ENCODE assay signal across 9 cellular contexts in the genomic region with DNA sequence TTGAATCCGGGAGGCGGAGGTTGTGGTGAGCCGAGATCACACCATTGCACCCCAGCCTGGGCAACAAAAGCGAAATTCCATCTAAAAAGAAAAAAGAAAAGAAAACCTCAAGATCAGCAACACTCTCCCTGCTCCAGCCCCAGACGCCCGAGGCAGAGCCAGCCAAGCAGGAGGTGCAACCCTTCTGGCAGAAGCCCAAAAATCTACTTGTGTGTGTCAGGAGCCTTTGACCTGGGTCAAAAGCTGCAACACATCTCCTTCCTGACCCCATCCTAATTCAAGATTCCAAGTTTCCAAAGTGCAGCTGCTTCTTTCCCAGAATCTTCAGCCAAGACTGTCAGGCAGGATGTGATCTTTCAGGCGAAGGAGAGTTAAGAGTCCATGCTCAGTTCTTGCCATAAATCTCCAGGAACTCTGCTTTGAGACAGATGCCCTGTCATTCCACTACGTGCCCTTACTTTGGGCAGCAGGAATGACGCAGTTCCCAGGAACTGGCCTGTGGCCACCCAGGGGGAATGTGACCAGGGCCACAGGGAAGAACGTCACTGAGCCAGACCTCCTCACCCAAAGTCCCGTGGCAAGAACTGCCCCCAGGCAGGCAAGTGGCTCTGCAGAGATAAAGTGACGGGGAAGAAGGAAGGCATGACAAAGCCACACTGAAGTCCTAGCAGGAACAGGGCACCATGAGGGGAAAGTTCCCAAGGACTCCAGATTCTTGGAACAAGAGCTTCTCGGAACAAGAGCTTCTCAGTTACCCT. TPM values are rescaled to one million over a fixed set of nuclear protein-coding genes. Genes with fewer than 3 reads are reported as not detected.
A peak's percentile ranks its signal among the peaks of the same experiment; 100 is the strongest.
DNase-seq lines count a peak whose midpoint lies in the region; ATAC-seq and TF ChIP-seq lines count a peak whose summit lies in the region.
"Had no signal": no experiment of that assay in that cellular context is flagged by ENCODE, and none has a peak within 500 bp of the region (broad histone marks: within the 10 kb centered on the region; RNA-seq: fewer than 3 reads in every experiment).

No MANE protein-coding gene starts in this region.

- H3K36me3 ChIP-seq in CD4-positive, CD25-positive, alpha-beta regulatory T cell (ENCODE audit: control insufficient read depth, insufficient read depth, low read length): peaks cover 12% of the 10 kb centered on the region
- no peaks in the 10 kb centered on the region for H3K36me3 ChIP-seq in parathyroid adenoma (ENCODE audit: control insufficient read depth, insufficient read depth, low read length)

- H3K4me3 Mint-ChIP-seq in CD4-positive, CD25-positive, alpha-beta regulatory T cell: peak overlapping the region in 3 of 4 donors; percentile 43 to 85 (median 69)
- H3K4me3 Mint-ChIP-seq in WTC11: no peak overlapping the region
- no peak overlapping the region for H3K4me3 Mint-ChIP-seq in activated CD8-positive, alpha-beta T cell treated with anti-CD3 and anti-CD28 coated beads for 36 hours

- no peak overlapping the region for H3K4me3 ChIP-seq in CD4-positive, CD25-positive, alpha-beta regulatory T cell (ENCODE audit: low read depth, low read length)
- H3K4me3 ChIP-seq in parathyroid adenoma (ENCODE audit: low read depth, low read length): no peak overlapping the region

- H3K79me2 ChIP-seq in parathyroid adenoma: peaks cover 51% of the 10 kb centered on the region

- H3K27me3 Mint-ChIP-seq in CD4-positive, CD25-positive, alpha-beta regulatory T cell: no peaks in the 10 kb centered on the region
- no peaks in the 10 kb centered on the region for H3K27me3 Mint-ChIP-seq in WTC11 (ENCODE audit: low read depth)
- no peaks in the 10 kb centered on the region for H3K27me3 Mint-ChIP-seq in activated CD8-positive, alpha-beta T cell treated with anti-CD3 and anti-CD28 coated beads for 36 hours

- H3K9me3 ChIP-seq in CD4-positive, CD25-positive, alpha-beta regulatory T cell (ENCODE audit: control insufficient read depth in 2 of 2, low read length in 2 of 2): no peaks in the 10 kb centered on the region
- H3K9me3 ChIP-seq in parathyroid adenoma (ENCODE audit: control insufficient read depth, low read length): no peaks in the 10 kb centered on the region

- POLR2A ChIA-PET in WTC11 (lab: Charles Lee): no interaction called here
- POLR2A ChIA-PET in activated CD8-positive, alpha-beta T cell treated with anti-CD3 and anti-CD28 coated beads for 36 hours (lab: Charles Lee): interaction anchor here (0.9 to 1.2 kb wide), 2 partner anchors 25 to 68 kb away, joined by 3 read pairs; no protein-coding TSS in a partner anchor

- H2AFZ ChIP-seq in parathyroid adenoma: peak overlapping the region; percentile 23

- CTCF ChIA-PET in WTC11 (lab: Charles Lee): interaction anchor here (1.5 kb wide), 1 partner anchor 25 kb away, joined by 3 read pairs; no protein-coding TSS in a partner anchor
- CTCF ChIA-PET in activated CD8-positive, alpha-beta T cell treated with anti-CD3 and anti-CD28 coated beads for 36 hours (lab: Charles Lee): interaction anchor here (0.8 to 2.1 kb wide), 6 partner anchors 17 to 112 kb away, joined by 3 to 13 read pairs (median 4); a partner anchor contains a TSS

- DNase-seq in CD4-positive, CD25-positive, alpha-beta regulatory T cell: no peak
- DNase-seq in WTC11 (ENCODE audit: low spot score) (no peak), Right ventricle myocardium inferior (ENCODE audit: missing footprints) (peak; percentile 77), NCI-H69 (lab: John Stamatoyannopoulos, UW) (no peak), Ammon's horn (ENCODE audit: low spot score) (no peak), retina (no peak)
- DNase-seq in activated CD8-positive, alpha-beta T cell treated with anti-CD3 and anti-CD28 coated beads for 36 hours: no peak
- DNase-seq: NCI-H2171 treated with DMSO at 0.1 percent for 48 hours had no signal

- peak overlapping the region; percentile 77 for H3K27ac ChIP-seq in CD4-positive, CD25-positive, alpha-beta regulatory T cell (ENCODE audit: insufficient read depth, low read length, poor library complexity, severe bottlenecking)
- peak overlapping the region; percentile 82 for H3K27ac ChIP-seq in parathyroid adenoma

- peak overlapping the region; percentile 67 to 97 (median 93) for H3K27ac Mint-ChIP-seq in CD4-positive, CD25-positive, alpha-beta regulatory T cell
- H3K27ac Mint-ChIP-seq in WTC11: peak overlapping the region; percentile 16; the same call in 1 of the 2 replicates
- H3K27ac Mint-ChIP-seq in activated CD8-positive, alpha-beta T cell treated with anti-CD3 and anti-CD28 coated beads for 36 hours: no peak overlapping the region

- H3K4me1 ChIP-seq in CD4-positive, CD25-positive, alpha-beta regulatory T cell (ENCODE audit: control insufficient read depth, insufficient read depth, low read length, poor library complexity, severe bottlenecking): peaks cover 72% of the 10 kb centered on the region
- H3K4me1 ChIP-seq in parathyroid adenoma: peaks cover 27% of the 10 kb centered on the region

- TF ChIP-seq CTCF in WTC11 (IDR thresholded peaks at IDR 0.05): no peak
- no peak for TF ChIP-seq CTCF in parathyroid adenoma (IDR thresholded peaks at IDR 0.05)
- TF ChIP-seq CTCF in activated CD8-positive, alpha-beta T cell treated with anti-CD3 and anti-CD28 coated beads for 36 hours (IDR thresholded peaks at IDR 0.05): no peak

- H3K4me2 ChIP-seq in parathyroid adenoma (ENCODE audit: low read length): no peak overlapping the region

- H3K9me3 Mint-ChIP-seq in CD4-positive, CD25-positive, alpha-beta regulatory T cell: peaks cover 0 to 5% (median 0%) of the 10 kb centered on the region in 7 donors
- H3K9me3 Mint-ChIP-seq in WTC11: peaks cover 4% of the 10 kb centered on the region; the same call in 1 of the 2 replicates
- H3K9me3 Mint-ChIP-seq in activated CD8-positive, alpha-beta T cell treated with anti-CD3 and anti-CD28 coated beads for 36 hours: no peaks in the 10 kb centered on the region

- peaks cover 10 to 89% (median 68%) of the 10 kb centered on the region in 4 donors for H3K4me1 Mint-ChIP-seq in CD4-positive, CD25-positive, alpha-beta regulatory T cell
- peaks cover 5% of the 10 kb centered on the region; the same call in 1 of the 2 replicates for H3K4me1 Mint-ChIP-seq in WTC11
- H3K4me1 Mint-ChIP-seq in activated CD8-positive, alpha-beta T cell treated with anti-CD3 and anti-CD28 coated beads for 36 hours (ENCODE audit: low read depth): peaks cover 43% of the 10 kb centered on the region

- intact Hi-C loops in Right ventricle myocardium inferior (cut with DNase I): no loop called here
- intact Hi-C loops in activated CD8-positive, alpha-beta T cell treated with anti-CD3 and anti-CD28 coated beads for 36 hours (cut with micrococcal nuclease): loop anchor here (2.0 kb wide), 1 partner anchor 18 kb away; no protein-coding TSS in a partner anchor

- ATAC-seq in CD4-positive, CD25-positive, alpha-beta regulatory T cell (ENCODE audit: low read depth in 2 of 2): no peak
- ATAC-seq in WTC11: no peak
- peak; percentile 53 for ATAC-seq in Right ventricle myocardium inferior
- ATAC-seq in activated CD8-positive, alpha-beta T cell treated with anti-CD3 and anti-CD28 coated beads for 36 hours: no peak

- H3K36me3 Mint-ChIP-seq in CD4-positive, CD25-positive, alpha-beta regulatory T cell: peaks cover 23% of the 10 kb centered on the region
- H3K36me3 Mint-ChIP-seq in WTC11: no peaks in the 10 kb centered on the region
- H3K36me3 Mint-ChIP-seq in activated CD8-positive, alpha-beta T cell treated with anti-CD3 and anti-CD28 coated beads for 36 hours (ENCODE audit: low read depth): no peaks in the 10 kb centered on the region

- H3K9ac ChIP-seq in parathyroid adenoma: no peak overlapping the region

- H3K27me3 ChIP-seq in CD4-positive, CD25-positive, alpha-beta regulatory T cell (ENCODE audit: control insufficient read depth, insufficient read depth, low read length): no peaks in the 10 kb centered on the region
- H3K27me3 ChIP-seq in parathyroid adenoma (ENCODE audit: control insufficient read depth, insufficient read depth, low read length): no peaks in the 10 kb centered on the region

TF ChIP-seq in WTC11, 78 proteins besides CTCF, POLR2A, EP300 and RAD21:
- TF ChIP-seq KAT7 (CRISPR knock-in tag; IDR thresholded peaks at IDR 0.05; ENCODE audit: borderline replicate concordance) (no peak), ZNF219 (CRISPR knock-in tag; IDR thresholded peaks at IDR 0.05; ENCODE audit: borderline replicate concordance) (no peak)

RNA-seq across cellular contexts. Expression of a gene that starts 39.4 kb away (rescaled TPM):
- 68.6 TPM for total RNA-seq in CD4-positive, CD25-positive, alpha-beta regulatory T cell
- 10 to 100 TPM; 24.7 to 40.1 (median 31.6) TPM for polyA plus RNA-seq in CD4-positive, CD25-positive, alpha-beta regulatory T cell
- total RNA-seq in WTC11 (2021) (5.1 to 7.2 TPM (median 5.9 TPM) in 3 replicates), Right ventricle myocardium inferior (11.7 TPM)
- 1 to 10 TPM; 2.0 to 2.4 TPM for total RNA-seq in activated CD8-positive, alpha-beta T cell treated with anti-CD3 and anti-CD28 coated beads for 36 hours

Comparison
In these comparisons a context has a peak if more than half of its experiments do, and no peak if none do; other contexts are left out.
1. H3K4me3 Mint-ChIP-seq: peak in CD4-positive, CD25-positive, alpha-beta regulatory T cell (3 of 4); none in WTC11 (single experiment) and activated CD8-positive, alpha-beta T cell treated with anti-CD3 and anti-CD28 coated beads for 36 hours (single experiment).